10 cellular contexts compared by ENCODE assay signal in genomic region chr13:99968521-99969367, GRCh38. TPM values are rescaled to one million over a fixed set of nuclear protein-coding genes. Genes with fewer than 3 reads are reported as not detected.
DNase-seq lines count a peak whose midpoint lies in the region; ATAC-seq and TF ChIP-seq lines count a peak whose summit lies in the region.
"Had no signal": no experiment of that assay in that cellular context is flagged by ENCODE, and none has a peak within 500 bp of the region (broad histone marks: within the 10 kb centered on the region; RNA-seq: fewer than 3 reads in every experiment).

No MANE protein-coding gene starts in this region.

- intact Hi-C loops in stomach (cut with DNase I; ENCODE audit: low total_unique reads): no loop called here

- H3K27ac Mint-ChIP-seq in activated T-cell treated with anti-CD3 and anti-CD28 coated beads, Interleukin-2, amount 50 U/mL, for 24 hours: peak overlapping the region; percentile 88

- H3K4me2 ChIP-seq in MM.1S (ENCODE audit: low read depth, low read length): no peak overlapping the region

- H3K27me3 Mint-ChIP-seq in activated T-cell treated with anti-CD3 and anti-CD28 coated beads, Interleukin-2, amount 50 U/mL, for 24 hours: peaks cover 70% of the 10 kb centered on the region

- H3K9me3 ChIP-seq in iPS-15b (ENCODE audit: control insufficient read depth, insufficient read depth, low read length) (no peaks in the 10 kb centered on the region), stomach (peaks cover 0 to 29% (median 4%) of the 10 kb centered on the region in 4 donors), MM.1S (replicated peaks; ENCODE audit: insufficient read depth, low read length) (no peaks in the 10 kb centered on the region)

- H3K4me1 ChIP-seq in iPS-15b (ENCODE audit: control insufficient read depth, insufficient read depth, low read length) (peaks cover 31% of the 10 kb centered on the region), stomach (peaks cover 37 to 44% (median 38%) of the 10 kb centered on the region in 4 donors), MM.1S (ENCODE audit: low read length) (no peaks in the 10 kb centered on the region)

- H3K27ac ChIP-seq in stomach (no peak overlapping the region), MM.1S (ENCODE audit: low read length) (no peak overlapping the region)
- H3K27ac ChIP-seq: HL-60 had no signal

- H2AFZ ChIP-seq in MM.1S (ENCODE audit: low read length): no peak overlapping the region

- no peak overlapping the region for H3K9ac ChIP-seq in iPS-15b (ENCODE audit: low read depth, low read length)
- no peak overlapping the region for H3K9ac ChIP-seq in MM.1S (ENCODE audit: low read length)

- H3K27me3 ChIP-seq in iPS-15b (ENCODE audit: control insufficient read depth, insufficient read depth, low read length) (peaks cover 69% of the 10 kb centered on the region), stomach (peaks cover 50 to 100% (median 88%) of the 10 kb centered on the region in 3 donors), MM.1S (replicated peaks; ENCODE audit: insufficient read depth, low read length) (peaks cover 14% of the 10 kb centered on the region)

- peak overlapping the region; percentile 66 for H3K4me3 Mint-ChIP-seq in activated T-cell treated with anti-CD3 and anti-CD28 coated beads, Interleukin-2, amount 50 U/mL, for 24 hours

- no peaks in the 10 kb centered on the region for H3F3A ChIP-seq in MM.1S (ENCODE audit: insufficient read depth, low read length)

- H3K4me3 ChIP-seq in iPS-15b (ENCODE audit: low read depth, low read length): peak overlapping the region; percentile 87
- peak overlapping the region; percentile 25 to 51 (median 34) for H3K4me3 ChIP-seq in stomach
- H3K4me3 ChIP-seq in MM.1S (ENCODE audit: low read length): no peak overlapping the region

- H3K36me3 ChIP-seq in iPS-15b (ENCODE audit: control insufficient read depth, insufficient read depth, low read length) (peaks cover 6% of the 10 kb centered on the region), stomach (no peaks in the 10 kb centered on the region), MM.1S (replicated peaks; ENCODE audit: insufficient read depth, low read length) (no peaks in the 10 kb centered on the region)

- TF ChIP-seq CTCF in stomach (IDR thresholded peaks at IDR 0.05): no peak
- no peak for TF ChIP-seq CTCF in MM.1S (IDR thresholded peaks at IDR 0.05; ENCODE audit: low read length)

- H3K4me1 Mint-ChIP-seq in activated T-cell treated with anti-CD3 and anti-CD28 coated beads, Interleukin-2, amount 50 U/mL, for 24 hours (ENCODE audit: low read depth): peaks cover 21% of the 10 kb centered on the region

- no peak for TF ChIP-seq EP300 in stomach (IDR thresholded peaks at IDR 0.05)

- no peaks in the 10 kb centered on the region for H4K20me1 ChIP-seq in MM.1S (ENCODE audit: insufficient read depth, low read length)

- H3K79me2 ChIP-seq in MM.1S (ENCODE audit: low read length): no peaks in the 10 kb centered on the region

- 2 to 13% (median 6%) methylated on average over 27 to 73 of the region's 73 CpGs for WGBS in stomach, 5 donors

- TF ChIP-seq POLR2A in stomach (IDR thresholded peaks at IDR 0.05): no peak

- H3K9me3 Mint-ChIP-seq in activated T-cell treated with anti-CD3 and anti-CD28 coated beads, Interleukin-2, amount 50 U/mL, for 24 hours: peaks cover 8% of the 10 kb centered on the region

- ATAC-seq in HG02763 (IDR thresholded peaks at IDR 0.05; ENCODE audit: unreplicated experiment): no peak

- no peaks in the 10 kb centered on the region for H3K36me3 Mint-ChIP-seq in activated T-cell treated with anti-CD3 and anti-CD28 coated beads, Interleukin-2, amount 50 U/mL, for 24 hours (ENCODE audit: low read depth)

- H3K9me2 ChIP-seq in MM.1S (replicated peaks; ENCODE audit: insufficient read depth, low read length): no peaks in the 10 kb centered on the region

- DNase-seq in NCI-H82 (lab: John Stamatoyannopoulos, UW): peak; percentile 79
- DNase-seq in NCI-H82 treated with DMSO at 0.1 percent for 48 hours (lab: John Stamatoyannopoulos, UW; ENCODE audit: unreplicated experiment): no peak
- DNase-seq in activated T-cell treated with anti-CD3 and anti-CD28 coated beads, Interleukin-2, amount 50 U/mL, for 24 hours: peak; percentile 37
- no peak for DNase-seq in stomach
- no peak for DNase-seq in NCI-H2196 (lab: John Stamatoyannopoulos, UW; ENCODE audit: unreplicated experiment)
- no peak for DNase-seq in MM.1S

RNA-seq across cellular contexts. Expression of gene ZIC5, which starts 2.8 kb away (rescaled TPM):
- not detected for total RNA-seq in stomach
- polyA plus RNA-seq in stomach: not detected
- polyA plus RNA-seq: BJ had no signal

RNA-seq across cellular contexts. Expression of gene ZIC2, which starts 12.8 kb away (rescaled TPM):
- not detected for total RNA-seq in stomach
- polyA plus RNA-seq in stomach: not detected
- polyA plus RNA-seq: BJ had no signal

Comparison
In these comparisons a context has a peak if more than half of its experiments do, and no peak if none do; other contexts are left out.
1. DNase-seq: peak in NCI-H82 (single experiment) and activated T-cell treated with anti-CD3 and anti-CD28 coated beads, Interleukin-2, amount 50 U/mL, for 24 hours (single experiment); none in NCI-H82 treated with DMSO at 0.1 percent for 48 hours (single experiment), stomach (single experiment), NCI-H2196 (single experiment) and MM.1S (single experiment).